In genomic region chr12:50283230-50283923, GRCh38 we compare ENCODE assay signal across 8 cellular contexts. TPM values are rescaled to one million over a fixed set of nuclear protein-coding genes. Genes with fewer than 3 reads are reported as not detected.
DNase-seq lines count a peak whose midpoint lies in the region; ATAC-seq lines count a peak whose summit lies in the region.

TSS of gene LIMA1 (minus strand) at chr12:50283520. CDS start at chr12:50248751, 34,769 bp downstream.

- ATAC-seq in GM19468 (IDR thresholded peaks at IDR 0.05; ENCODE audit: extremely low read depth, unreplicated experiment) (peak; percentile 47), memory B cell (ENCODE audit: low read depth) (peak; percentile 96)
- ATAC-seq in effector memory CD8-positive, alpha-beta T cell (replicated peaks): peak; percentile 99

- H3K27me3 Mint-ChIP-seq in CD4-positive, alpha-beta memory T cell: no peaks in the 10 kb centered on the region
- no peaks in the 10 kb centered on the region for H3K27me3 Mint-ChIP-seq in effector memory CD8-positive, alpha-beta T cell
- peaks cover 2% of the 10 kb centered on the region for H3K27me3 Mint-ChIP-seq in memory B cell

- peak within 1 kb of the TSS; percentile 58 to 61 for H3K4me3 ChIP-seq in CD4-positive, alpha-beta memory T cell (ENCODE audit: low read length in 2 of 2)

- peaks cover 9 to 18% (median 14%) of the 10 kb centered on the region in 4 donors for H3K4me1 Mint-ChIP-seq in CD4-positive, alpha-beta memory T cell
- peaks cover 7 to 14% of the 10 kb centered on the region in 2 donors for H3K4me1 Mint-ChIP-seq in effector memory CD8-positive, alpha-beta T cell (ENCODE audit: low read depth in 2 of 2)
- H3K4me1 Mint-ChIP-seq in memory B cell: peaks cover 9% of the 10 kb centered on the region

- H3K4me1 ChIP-seq in CD4-positive, alpha-beta memory T cell (ENCODE audit: insufficient read depth, low read length): peaks cover 17% of the 10 kb centered on the region

- intact Hi-C loops in CD4-positive, alpha-beta memory T cell (cut with micrococcal nuclease): loop anchor here (1.0 to 5.0 kb wide), 5 partner anchors 63 to 1669 kb away; partner anchors contain the start of genes ACVR1B and LARP4

- no peaks in the 10 kb centered on the region for H3K36me3 Mint-ChIP-seq in CD4-positive, alpha-beta memory T cell
- H3K36me3 Mint-ChIP-seq in effector memory CD8-positive, alpha-beta T cell (ENCODE audit: insufficient read depth): no peaks in the 10 kb centered on the region
- no peaks in the 10 kb centered on the region for H3K36me3 Mint-ChIP-seq in memory B cell

- peak within 1 kb of the TSS; percentile 91 to 96 (median 92) for H3K4me3 Mint-ChIP-seq in CD4-positive, alpha-beta memory T cell
- peak within 1 kb of the TSS; percentile 86 to 94 for H3K4me3 Mint-ChIP-seq in effector memory CD8-positive, alpha-beta T cell
- H3K4me3 Mint-ChIP-seq in memory B cell: peak within 1 kb of the TSS; percentile 92

- no peaks in the 10 kb centered on the region for H3K9me3 ChIP-seq in CD4-positive, alpha-beta memory T cell (ENCODE audit: control insufficient read depth in 1 of 2, low read length in 2 of 2)

- no peaks in the 10 kb centered on the region for H3K36me3 ChIP-seq in CD4-positive, alpha-beta memory T cell (ENCODE audit: insufficient read depth, low read length)

- peak within 1 kb of the TSS; percentile 38 to 95 (median 87) for H3K27ac Mint-ChIP-seq in CD4-positive, alpha-beta memory T cell
- H3K27ac Mint-ChIP-seq in effector memory CD8-positive, alpha-beta T cell: peak within 1 kb of the TSS; percentile 65 to 72
- H3K27ac Mint-ChIP-seq in memory B cell: no peak within 1 kb of the TSS

- DNase-seq in CD4-positive, alpha-beta memory T cell: peak; percentile 91 to 93 (median 91)
- peak; percentile 96 for DNase-seq in HT-29 (ENCODE audit: low spot score)
- peak; percentile 71 for DNase-seq in NOMO-1 treated with DMSO at 0.1 percent for 48 hours (lab: John Stamatoyannopoulos, UW; ENCODE audit: unreplicated experiment)
- DNase-seq in activated CD8-positive, alpha-beta memory T cell treated with anti-CD3 and anti-CD28 coated beads for 4 hours (ENCODE audit: low read depth in 2 of 2): peak; percentile 80 to 83
- DNase-seq in effector memory CD8-positive, alpha-beta T cell: peak; percentile 85 to 86 (median 86)
- DNase-seq in memory B cell (ENCODE audit: low spot score in 2 of 2): peak; percentile 87 to 90
- peak; percentile 81 for DNase-seq in stimulated activated CD8-positive, alpha-beta memory T cell treated with anti-CD3 and anti-CD28 coated beads, Interleukin-12 subunit alpha, Interleukin-12 subunit beta, amount 100 ng/mL, for 24 hours (ENCODE audit: extremely low read depth)

- POLR2A ChIA-PET in CD4-positive, alpha-beta memory T cell (lab: Charles Lee; ENCODE audit: partially characterized antibody): interaction anchor here (0.7 to 2.7 kb wide), 15 partner anchors 8 to 1095 kb away, joined by 3 to 25 read pairs (median 4); partner anchors contain the start of genes CERS5, COX14 and SMARCD1

- peak within 1 kb of the TSS; percentile 70 for H3K27ac ChIP-seq in CD4-positive, alpha-beta memory T cell (ENCODE audit: low read depth, low read length)

- CTCF ChIA-PET in CD4-positive, alpha-beta memory T cell (lab: Charles Lee; ENCODE audit: partially characterized antibody): interaction anchor here (0.6 to 3.5 kb wide), 13 partner anchors 10 to 1058 kb away, joined by 3 to 19 read pairs (median 4); partner anchors contain the start of genes COX14, SMARCD1 and TMBIM6

- no peaks in the 10 kb centered on the region for H3K9me3 Mint-ChIP-seq in CD4-positive, alpha-beta memory T cell
- no peaks in the 10 kb centered on the region for H3K9me3 Mint-ChIP-seq in effector memory CD8-positive, alpha-beta T cell
- no peaks in the 10 kb centered on the region for H3K9me3 Mint-ChIP-seq in memory B cell

- H3K27me3 ChIP-seq in CD4-positive, alpha-beta memory T cell (ENCODE audit: insufficient read depth, low read length): no peaks in the 10 kb centered on the region

RNA-seq across cellular contexts. Expression of gene LIMA1, which starts in this region (rescaled TPM):
- total RNA-seq in CD4-positive, alpha-beta memory T cell: 10 to 100 TPM; 11.5 to 14.9 TPM
- polyA plus RNA-seq in CD4-positive, alpha-beta memory T cell: 10 to 100 TPM in 1 of 2 donors, 1 to 10 TPM in 1; 4.9 to 12.6 TPM
- total RNA-seq in HT-29 (2014; rRNA removed; shearing (Covaris generic)): 81.4 and 91.1 TPM in 2 replicates

Comparison
In these comparisons a context has a peak if more than half of its experiments do, and no peak if none do; other contexts are left out.
1. Peak in every context shown above with its lines: DNase-seq, ATAC-seq, H3K4me3 ChIP-seq and H3K27ac ChIP-seq.
2. ATAC-seq: peak in every context shown above with its lines; median percentile 99 in effector memory CD8-positive, alpha-beta T cell; 96 in memory B cell; 47 in GM19468.